Comparison of ENCODE assay signal across 1 cellular context in the genomic region with DNA sequence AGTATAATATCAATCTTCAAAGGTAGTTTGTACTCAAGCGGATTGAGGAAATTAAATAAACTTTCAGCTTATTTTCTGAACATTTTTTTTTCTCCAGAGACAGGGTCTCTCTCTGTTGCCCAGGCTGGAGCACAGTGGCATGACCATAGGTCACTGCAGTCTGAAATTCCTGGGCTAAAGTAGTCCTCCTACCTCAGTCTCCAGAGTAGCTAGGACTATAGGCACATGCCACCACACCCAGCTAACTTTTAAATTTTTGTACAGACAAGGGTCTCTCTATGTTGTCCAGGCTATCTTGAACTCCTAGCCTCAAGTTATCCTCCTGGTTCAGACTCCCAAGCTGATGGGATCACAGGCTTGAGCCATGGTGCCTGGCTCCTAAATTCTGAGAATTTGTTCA.
A peak's percentile ranks its signal among the peaks of the same experiment; 100 is the strongest.
TF ChIP-seq lines count a peak whose summit lies in the region.

No MANE protein-coding gene starts in this region.

TF ChIP-seq in WTC11, 78 proteins besides CTCF, POLR2A, EP300 and RAD21:
- TF ChIP-seq, protein P1, sequence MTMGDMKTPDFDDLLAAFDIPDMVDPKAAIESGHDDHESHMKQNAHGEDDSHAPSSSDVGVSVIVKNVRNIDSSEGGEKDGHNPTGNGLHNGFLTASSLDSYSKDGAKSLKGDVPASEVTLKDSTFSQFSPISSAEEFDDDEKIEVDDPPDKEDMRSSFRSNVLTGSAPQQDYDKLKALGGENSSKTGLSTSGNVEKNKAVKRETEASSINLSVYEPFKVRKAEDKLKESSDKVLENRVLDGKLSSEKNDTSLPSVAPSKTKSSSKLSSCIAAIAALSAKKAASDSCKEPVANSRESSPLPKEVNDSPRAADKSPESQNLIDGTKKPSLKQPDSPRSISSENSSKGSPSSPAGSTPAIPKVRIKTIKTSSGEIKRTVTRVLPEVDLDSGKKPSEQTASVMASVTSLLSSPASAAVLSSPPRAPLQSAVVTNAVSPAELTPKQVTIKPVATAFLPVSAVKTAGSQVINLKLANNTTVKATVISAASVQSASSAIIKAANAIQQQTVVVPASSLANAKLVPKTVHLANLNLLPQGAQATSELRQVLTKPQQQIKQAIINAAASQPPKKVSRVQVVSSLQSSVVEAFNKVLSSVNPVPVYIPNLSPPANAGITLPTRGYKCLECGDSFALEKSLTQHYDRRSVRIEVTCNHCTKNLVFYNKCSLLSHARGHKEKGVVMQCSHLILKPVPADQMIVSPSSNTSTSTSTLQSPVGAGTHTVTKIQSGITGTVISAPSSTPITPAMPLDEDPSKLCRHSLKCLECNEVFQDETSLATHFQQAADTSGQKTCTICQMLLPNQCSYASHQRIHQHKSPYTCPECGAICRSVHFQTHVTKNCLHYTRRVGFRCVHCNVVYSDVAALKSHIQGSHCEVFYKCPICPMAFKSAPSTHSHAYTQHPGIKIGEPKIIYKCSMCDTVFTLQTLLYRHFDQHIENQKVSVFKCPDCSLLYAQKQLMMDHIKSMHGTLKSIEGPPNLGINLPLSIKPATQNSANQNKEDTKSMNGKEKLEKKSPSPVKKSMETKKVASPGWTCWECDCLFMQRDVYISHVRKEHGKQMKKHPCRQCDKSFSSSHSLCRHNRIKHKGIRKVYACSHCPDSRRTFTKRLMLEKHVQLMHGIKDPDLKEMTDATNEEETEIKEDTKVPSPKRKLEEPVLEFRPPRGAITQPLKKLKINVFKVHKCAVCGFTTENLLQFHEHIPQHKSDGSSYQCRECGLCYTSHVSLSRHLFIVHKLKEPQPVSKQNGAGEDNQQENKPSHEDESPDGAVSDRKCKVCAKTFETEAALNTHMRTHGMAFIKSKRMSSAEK (CRISPR knock-in tag; IDR thresholded peaks at IDR 0.05; ENCODE audit: borderline replicate concordance): no peak
- TF ChIP-seq ZNF121 (CRISPR knock-in tag; IDR thresholded peaks at IDR 0.05): peak; percentile 77; the same call in 1 of the 2 replicates
